31 cellular contexts compared by ENCODE assay signal in the genomic region with DNA sequence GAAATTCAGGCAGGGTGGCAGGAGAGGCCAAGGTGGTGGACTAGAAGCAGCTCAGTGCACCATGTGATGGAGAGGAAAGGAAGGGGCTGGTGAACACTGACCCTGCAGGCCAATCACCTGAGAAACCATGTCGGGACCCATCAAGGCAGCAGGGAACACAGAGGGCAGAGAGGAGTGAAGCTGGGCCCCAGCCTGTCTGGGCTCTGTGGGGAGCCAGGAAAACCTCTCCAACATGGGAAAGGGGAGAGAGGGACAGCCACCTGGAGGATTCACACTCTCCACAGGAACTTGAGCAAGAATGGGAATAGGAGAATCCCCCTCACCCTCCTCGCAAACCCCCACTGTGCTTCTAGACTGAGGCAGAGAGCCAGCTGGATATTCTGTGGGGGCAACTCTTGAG.
"Had no signal": no experiment of that assay in that cellular context is flagged by ENCODE, and none has a peak within 500 bp of the region (broad histone marks: within the 10 kb centered on the region; RNA-seq: fewer than 3 reads in every experiment).

No MANE protein-coding gene starts in this region.

- H3K4me3 ChIP-seq: ascending aorta, coronary artery, dorsolateral prefrontal cortex, esophagus muscularis mucosa, gastrocnemius medialis had no signal

- H3K9me3 ChIP-seq: ascending aorta, esophagus muscularis mucosa, gastrocnemius medialis had no signal

- H3K27ac Mint-ChIP-seq: activated CD4-positive, alpha-beta memory T cell treated with anti-CD3 and anti-CD28 coated beads for 36 hours; activated CD4-positive, alpha-beta T cell treated with anti-CD3 and anti-CD28 coated beads for 36 hours; activated CD4-positive, alpha-beta T cell treated with anti-CD3 and anti-CD28 coated beads, Interleukin-2, amount 10 ng/mL, durations not matched to agents 24 days and 14 days; activated CD8-positive, alpha-beta memory T cell treated with anti-CD3 and anti-CD28 coated beads, Interleukin-2, amount 10 ng/mL, durations not matched to agents 7 days and 5 days; activated CD8-positive, alpha-beta T cell treated with anti-CD3 and anti-CD28 coated beads, Interleukin-2, amount 10 ng/mL, durations not matched to agents 7 days and 5 days; activated naive CD4-positive, alpha-beta T cell treated with anti-CD3 and anti-CD28 coated beads, Interleukin-2, amount 10 ng/mL, durations not matched to agents 7 days and 5 days; activated naive CD4-positive, alpha-beta T cell treated with anti-CD3 and anti-CD28 coated beads, Interleukin-2, amount 50 U/mL, for 72 hours; activated naive CD8-positive, alpha-beta T cell treated with anti-CD3 and anti-CD28 coated beads, Interleukin-2, amount 10 ng/mL, durations not matched to agents 7 days and 5 days; activated T-cell treated with anti-CD3 and anti-CD28 coated beads, Interleukin-2, amount 50 U/mL, for 72 hours; brain; dendritic cell treated with granulocyte-macrophage colony-stimulating factor and Interleukin-4, amounts not matched to agents 40 ng/mL and 50 ng/mL, for 4 days; T-helper 17 cell; T-helper 2 cell treated with Interferon-gamma antibody and Interleukin-4, amounts not matched to agents 5 μg/mL and 100 μg/mL, for 36 hours had no signal

- H3K27ac ChIP-seq: ascending aorta, coronary artery, dorsolateral prefrontal cortex, esophagus muscularis mucosa, foreskin keratinocyte, gastrocnemius medialis, WERI-Rb-1 had no signal

- H3K4me1 Mint-ChIP-seq: activated CD4-positive, alpha-beta T cell treated with anti-CD3 and anti-CD28 coated beads for 36 hours; activated CD4-positive, alpha-beta T cell treated with anti-CD3 and anti-CD28 coated beads, Interleukin-2, amount 10 ng/mL, durations not matched to agents 24 days and 14 days; activated CD8-positive, alpha-beta memory T cell treated with anti-CD3 and anti-CD28 coated beads, Interleukin-2, amount 10 ng/mL, durations not matched to agents 7 days and 5 days; activated naive CD4-positive, alpha-beta T cell treated with anti-CD3 and anti-CD28 coated beads, Interleukin-2, amount 10 ng/mL, durations not matched to agents 7 days and 5 days; activated naive CD8-positive, alpha-beta T cell treated with anti-CD3 and anti-CD28 coated beads, Interleukin-2, amount 10 ng/mL, durations not matched to agents 7 days and 5 days; central memory CD8-positive, alpha-beta T cell; T-helper 17 cell had no signal

- H3K36me3 Mint-ChIP-seq: activated CD8-positive, alpha-beta memory T cell treated with anti-CD3 and anti-CD28 coated beads, Interleukin-2, amount 10 ng/mL, durations not matched to agents 7 days and 5 days; activated naive CD4-positive, alpha-beta T cell treated with anti-CD3 and anti-CD28 coated beads, Interleukin-2, amount 10 ng/mL, durations not matched to agents 7 days and 5 days; activated naive CD8-positive, alpha-beta T cell treated with anti-CD3 and anti-CD28 coated beads, Interleukin-2, amount 10 ng/mL, durations not matched to agents 7 days and 5 days; brain had no signal

- H3K9me3 Mint-ChIP-seq: activated CD4-positive, alpha-beta T cell treated with anti-CD3 and anti-CD28 coated beads, Interleukin-2, amount 10 ng/mL, durations not matched to agents 24 days and 14 days; activated naive CD4-positive, alpha-beta T cell treated with anti-CD3 and anti-CD28 coated beads, Interleukin-2, amount 10 ng/mL, durations not matched to agents 7 days and 5 days; dendritic cell treated with granulocyte-macrophage colony-stimulating factor and Interleukin-4, amounts not matched to agents 40 ng/mL and 50 ng/mL, for 4 days had no signal

- H3K27me3 Mint-ChIP-seq: activated CD4-positive, alpha-beta memory T cell treated with anti-CD3 and anti-CD28 coated beads for 36 hours; activated CD4-positive, alpha-beta T cell treated with anti-CD3 and anti-CD28 coated beads for 36 hours; activated CD4-positive, alpha-beta T cell treated with anti-CD3 and anti-CD28 coated beads, Interleukin-2, amount 10 ng/mL, durations not matched to agents 24 days and 14 days; activated CD8-positive, alpha-beta memory T cell treated with anti-CD3 and anti-CD28 coated beads, Interleukin-2, amount 10 ng/mL, durations not matched to agents 7 days and 5 days; activated naive CD4-positive, alpha-beta T cell treated with anti-CD3 and anti-CD28 coated beads, Interleukin-2, amount 10 ng/mL, durations not matched to agents 7 days and 5 days; activated naive CD8-positive, alpha-beta T cell treated with anti-CD3 and anti-CD28 coated beads, Interleukin-2, amount 10 ng/mL, durations not matched to agents 7 days and 5 days; brain; central memory CD8-positive, alpha-beta T cell; dendritic cell treated with granulocyte-macrophage colony-stimulating factor and Interleukin-4, amounts not matched to agents 40 ng/mL and 50 ng/mL, for 4 days; T-helper 17 cell had no signal

- H3K4me3 Mint-ChIP-seq: activated CD4-positive, alpha-beta memory T cell treated with anti-CD3 and anti-CD28 coated beads for 36 hours; activated CD4-positive, alpha-beta T cell treated with anti-CD3 and anti-CD28 coated beads for 36 hours; activated CD4-positive, alpha-beta T cell treated with anti-CD3 and anti-CD28 coated beads, Interleukin-2, amount 10 ng/mL, durations not matched to agents 24 days and 14 days; activated CD8-positive, alpha-beta memory T cell treated with anti-CD3 and anti-CD28 coated beads, Interleukin-2, amount 10 ng/mL, durations not matched to agents 7 days and 5 days; activated CD8-positive, alpha-beta T cell treated with anti-CD3 and anti-CD28 coated beads, Interleukin-2, amount 10 ng/mL, durations not matched to agents 7 days and 5 days; activated naive CD4-positive, alpha-beta T cell treated with anti-CD3 and anti-CD28 coated beads, Interleukin-2, amount 10 ng/mL, durations not matched to agents 7 days and 5 days; activated naive CD8-positive, alpha-beta T cell treated with anti-CD3 and anti-CD28 coated beads, Interleukin-2, amount 10 ng/mL, durations not matched to agents 7 days and 5 days; activated T-cell treated with anti-CD3 and anti-CD28 coated beads, Interleukin-2, amount 50 U/mL, for 72 hours; brain; central memory CD8-positive, alpha-beta T cell; dendritic cell treated with granulocyte-macrophage colony-stimulating factor and Interleukin-4, amounts not matched to agents 40 ng/mL and 50 ng/mL, for 4 days; T-helper 17 cell; T-helper 2 cell treated with Interferon-gamma antibody and Interleukin-4, amounts not matched to agents 5 μg/mL and 100 μg/mL, for 36 hours had no signal

- H3K27me3 ChIP-seq: ascending aorta, dorsolateral prefrontal cortex, esophagus muscularis mucosa, foreskin keratinocyte, gastrocnemius medialis had no signal

- H3K36me3 ChIP-seq: ascending aorta, esophagus muscularis mucosa, gastrocnemius medialis, WERI-Rb-1 had no signal

- DNase-seq: activated CD4-positive, alpha-beta memory T cell treated with anti-CD3 and anti-CD28 coated beads for 36 hours; activated CD4-positive, alpha-beta T cell treated with anti-CD3 and anti-CD28 coated beads for 36 hours; activated CD4-positive, alpha-beta T cell treated with anti-CD3 and anti-CD28 coated beads, Interleukin-2, amount 10 ng/mL, durations not matched to agents 24 days and 14 days; activated CD4-positive, CD25-positive, alpha-beta regulatory T cell; activated CD4-positive, CD25-positive, alpha-beta regulatory T cell treated with anti-CD3 and anti-CD28 coated beads, Interleukin-2, amount 50 U/mL, for 72 hours; activated CD8-positive, alpha-beta memory T cell treated with anti-CD3 and anti-CD28 coated beads, Interleukin-2, amount 10 ng/mL, durations not matched to agents 7 days and 5 days; activated CD8-positive, alpha-beta memory T cell treated with anti-CD3 and anti-CD28 coated beads, Interleukin-2, amount 50 U/mL, for 4 hours; activated CD8-positive, alpha-beta T cell treated with anti-CD3 and anti-CD28 coated beads, Interleukin-2, amount 10 ng/mL, durations not matched to agents 7 days and 5 days; activated gamma-delta T cell; activated naive CD4-positive, alpha-beta T cell; activated naive CD4-positive, alpha-beta T cell treated with anti-CD3 and anti-CD28 coated beads, Interleukin-2, amount 10 ng/mL, durations not matched to agents 7 days and 5 days; activated naive CD8-positive, alpha-beta T cell treated with anti-CD3 and anti-CD28 coated beads, Interleukin-2, amount 10 ng/mL, durations not matched to agents 7 days and 5 days; activated T-cell treated with anti-CD3 and anti-CD28 coated beads, Interleukin-2, amount 50 U/mL, for 1 hour; activated T-cell treated with anti-CD3 and anti-CD28 coated beads, Interleukin-2, amount 50 U/mL, for 72 hours; dorsolateral prefrontal cortex; effector memory CD4-positive, alpha-beta T cell; erythroblast; foreskin keratinocyte; gastrocnemius medialis; glutamatergic neuron; T-helper 17 cell; T1000; WERI-Rb-1 had no signal

- ATAC-seq: activated CD4-positive, alpha-beta T cell treated with anti-CD3 and anti-CD28 coated beads for 36 hours; activated CD8-positive, alpha-beta memory T cell treated with anti-CD3 and anti-CD28 coated beads, Interleukin-2, amount 10 ng/mL, durations not matched to agents 7 days and 5 days; activated CD8-positive, alpha-beta T cell treated with anti-CD3 and anti-CD28 coated beads, Interleukin-2, amount 10 ng/mL, durations not matched to agents 7 days and 5 days; activated naive CD4-positive, alpha-beta T cell treated with anti-CD3 and anti-CD28 coated beads, Interleukin-2, amount 50 U/mL, for 72 hours; activated T-cell treated with anti-CD3 and anti-CD28 coated beads, Interleukin-2, amount 50 U/mL, for 72 hours; foreskin keratinocyte; gastrocnemius medialis; T-helper 17 cell had no signal
